ENCODE assay signal across 8 cellular contexts in genomic region chr19:17391371-17392151, GRCh38. TPM values are rescaled to one million over a fixed set of nuclear protein-coding genes. Genes with fewer than 3 reads are reported as not detected.
DNase-seq lines count a peak whose midpoint lies in the region; ATAC-seq, FAIRE-seq and TF ChIP-seq lines count a peak whose summit lies in the region.

No MANE protein-coding gene starts in this region.

- peak overlapping the region; percentile 51 for H3K4me3 ChIP-seq in K562
- peak overlapping the region; percentile 21 to 78 for H3K4me3 ChIP-seq in mucosa of rectum (ENCODE audit: low read length in 2 of 2)

- peak; percentile 63 to 66 for DNase-seq in Kasumi-1 (lab: John Stamatoyannopoulos, UW)
- peak in 2 of 4 experiments; percentile 36 to 44 for DNase-seq in K562 (ENCODE audit: extremely low read depth in 1 of 4, low spot score in 3 of 4)
- DNase-seq in SW480 (ENCODE audit: low spot score): no peak
- DNase-seq in putamen (ENCODE audit: low spot score): no peak

- peaks cover 22 to 37% of the 10 kb centered on the region in 2 experiments for H3K4me1 ChIP-seq in K562 (replicated peaks in 1 of 2; ENCODE audit: control insufficient read depth in 2 of 2, insufficient read depth in 2 of 2, low read length in 2 of 2)
- peaks cover 11 to 13% of the 10 kb centered on the region in 2 donors for H3K4me1 ChIP-seq in mucosa of rectum (ENCODE audit: control insufficient read depth in 2 of 2, insufficient read depth in 2 of 2, low read length in 2 of 2)

- BruUV-seq in K562 (replicated peaks; lab: Mats Ljungman, UMichigan): no TSS peak

- H3K79me2 ChIP-seq in K562 (ENCODE audit: control insufficient read depth, insufficient read depth, low read length): no peaks in the 10 kb centered on the region

- no peaks in the 10 kb centered on the region for H4K20me1 ChIP-seq in K562 (replicated peaks; ENCODE audit: control insufficient read depth, insufficient read depth, low read length)

- in situ Hi-C loops in K562 (cut with MboI): no loop called here

- POLR2A ChIA-PET in K562 (lab: Yijun Ruan, JAX): interaction anchor here (0.5 to 1.0 kb wide), 6 partner anchors 9 to 470 kb away, joined by 3 to 5 read pairs (median 4); no protein-coding TSS in a partner anchor

- H3K27me3 ChIP-seq in K562 (ENCODE audit: control insufficient read depth in 2 of 2, insufficient read depth in 2 of 2, low read length in 2 of 2) (no peaks in the 10 kb centered on the region), mucosa of rectum (ENCODE audit: control insufficient read depth in 2 of 2, insufficient read depth in 2 of 2, low read length in 2 of 2) (peaks cover 7 to 9% of the 10 kb centered on the region in 2 donors)

- H2AFZ ChIP-seq in K562 (ENCODE audit: low read depth, low read length): peak overlapping the region; percentile 83

- WGBS in K562 (ENCODE audit: insufficient coverage, low coverage, missing lambda C conversion rate): 12% methylated on average over 24 of the region's 26 CpGs

- TF ChIP-seq EP300 in K562 (IDR thresholded peaks at IDR 0.05; ENCODE audit: low read length): no peak

- H3K9me3 ChIP-seq in K562 (replicated peaks; ENCODE audit: control insufficient read depth, insufficient read depth, low read depth, low read length): peaks cover 9% of the 10 kb centered on the region
- H3K9me3 ChIP-seq in mucosa of rectum (ENCODE audit: control insufficient read depth in 2 of 2, low read length in 2 of 2): no peaks in the 10 kb centered on the region

- CTCF ChIA-PET in K562 (lab: Yijun Ruan, JAX; ENCODE audit: low intra/inter-chr PET ratio): interaction anchor here (0.6 to 2.0 kb wide), 2 partner anchors 87 to 99 kb away, joined by 3 to 7 read pairs; no protein-coding TSS in a partner anchor

- TF ChIP-seq POLR2A in K562 (conservative IDR thresholded peaks at IDR 0.05): no peak

- intact Hi-C loops in K562 (cut with micrococcal nuclease): no loop called here

- FAIRE-seq in K562 (lab: Jason Lieb, UNC): no peak

- TF ChIP-seq RAD21 in K562 (CRISPR knock-in tag; conservative IDR thresholded peaks at IDR 0.05 in 1 of 2, IDR thresholded peaks at IDR 0.05 in 1 of 2): no peak

- peak overlapping the region; percentile 88 for H3K4me2 ChIP-seq in K562 (ENCODE audit: insufficient read depth, low read length)

- H3K9me1 ChIP-seq in K562 (ENCODE audit: control insufficient read depth, insufficient read depth, low read length): no peaks in the 10 kb centered on the region

- no peak; a peak in 1 of 6 replicates for TF ChIP-seq CTCF in K562 (IDR thresholded peaks at IDR 0.05 in 2 of 3, conservative IDR thresholded peaks at IDR 0.05 in 1 of 3; ENCODE audit: insufficient read depth in 2 of 3, low read depth in 1 of 3, low read length in 3 of 3)

- ATAC-seq in GM18517 (IDR thresholded peaks at IDR 0.05; ENCODE audit: unreplicated experiment) (peak; percentile 23), K562 (0 out of 3 replicates have a peak, but pooled peaks have one; percentile 8), GM18502 (IDR thresholded peaks at IDR 0.05; ENCODE audit: poor library complexity, unreplicated experiment) (no peak), GM19397 (IDR thresholded peaks at IDR 0.05; ENCODE audit: unreplicated experiment) (no peak)

- H3K9ac ChIP-seq in K562 (ENCODE audit: insufficient read depth in 1 of 2, low read depth in 2 of 2, low read length in 2 of 2) (peak overlapping the region in 1 of 2 experiments; percentile 59; a peak in 2 of 4 replicates), mucosa of rectum (ENCODE audit: low read depth in 1 of 2, low read length in 2 of 2) (peak overlapping the region in 1 of 2 donors; percentile 49)

- no peak overlapping the region for H3K27ac ChIP-seq in K562 (ENCODE audit: extremely low read depth, low read depth, low read length)
- H3K27ac ChIP-seq in mucosa of rectum (ENCODE audit: low read depth in 2 of 2, low read length in 2 of 2): peak overlapping the region in 1 of 2 donors; percentile 43

- H3K36me3 ChIP-seq in K562 (ENCODE audit: control insufficient read depth, insufficient read depth, low read length) (0 out of 3 replicates have a peak, but pooled peaks cover 2% of the 10 kb centered on the region), mucosa of rectum (ENCODE audit: control insufficient read depth in 2 of 2, insufficient read depth in 2 of 2, low read length in 2 of 2) (no peaks in the 10 kb centered on the region)

RNA-seq across cellular contexts. Expression of gene CCDC194, which starts 2.4 kb away (rescaled TPM):
- 4.8 and 5.5 TPM in 2 replicates for total RNA-seq in K562 (2011; cell fraction: chromatin; rRNA removed; ENCODE audit: low replicate concordance)
- total RNA-seq in K562 (2011; cell fraction: nucleolus; rRNA removed): 3.3 and 4.0 TPM in 2 replicates
- total RNA-seq in K562 (2011; cell fraction: nucleoplasm; rRNA removed): 4.5 and 6.3 TPM in 2 replicates
- total RNA-seq in K562 (2014; rRNA removed) (0.37 and 1.3 TPM in 2 replicates), K562 (2014; rRNA removed; fragmentation: Illumina TruSeq; extraction: Trizol) (0.18 and 0.22 TPM in 2 replicates), K562 (2015; rRNA removed; fragmentation: Illumina TruSeq; extraction: Trizol) (0.34 and 0.47 TPM in 2 replicates), K562 (2021) (0.31 and 0.76 TPM in 2 replicates)
- polyA plus RNA-seq in K562 (2011; rRNA removed) (0.13 and 0.46 TPM in 2 replicates), K562 (2014; fragmentation: Illumina TruSeq; extraction: Trizol) (0.35 TPM in 1 of 2 replicates, not detected in the other), K562 (2014; fragmentation: Nextera tagmentation; extraction: Ambion mirVana) (not detected), K562 (2014; rRNA removed) (0.43 and 0.72 TPM in 2 replicates)
- polyA plus RNA-seq in K562 (2011; cell fraction: cytosol; rRNA removed): 0.29 TPM in 1 of 2 replicates, not detected in the other
- polyA plus RNA-seq in K562 (2011; cell fraction: nucleus; rRNA removed): 1.4 and 1.7 TPM in 2 replicates
- polyA plus RNA-seq in K562 (2012): 0.31 and 0.60 TPM in 2 replicates
- 0.53 TPM in 1 of 2 replicates, not detected in the other for polyA minus RNA-seq in K562 (2011; rRNA and poly(A)+ RNA removed)
- polyA minus RNA-seq in K562 (2011; cell fraction: cytosol; rRNA and poly(A)+ RNA removed): not detected in 2 replicates
- 0.56 and 1.3 TPM in 2 replicates for polyA minus RNA-seq in K562 (2011; cell fraction: nucleus; rRNA and poly(A)+ RNA removed)

RNA-seq across cellular contexts. Expression of gene BST2, which starts 13.9 kb away (rescaled TPM):
- total RNA-seq in K562 (2011; cell fraction: chromatin; rRNA removed; ENCODE audit: low replicate concordance): 47.5 and 109 TPM in 2 replicates
- total RNA-seq in K562 (2011; cell fraction: nucleolus; rRNA removed): 178 and 201 TPM in 2 replicates
- 126 and 143 TPM in 2 replicates for total RNA-seq in K562 (2011; cell fraction: nucleoplasm; rRNA removed)
- total RNA-seq in K562 (2014; rRNA removed): 186 and 224 TPM in 2 replicates
- total RNA-seq in K562 (2014; rRNA removed; fragmentation: Illumina TruSeq; extraction: Trizol): 54.9 and 64.7 TPM in 2 replicates
- total RNA-seq in K562 (2015; rRNA removed; fragmentation: Illumina TruSeq; extraction: Trizol): 126 and 129 TPM in 2 replicates
- total RNA-seq in K562 (2021): 158 and 163 TPM in 2 replicates
- polyA plus RNA-seq in K562 (2011; rRNA removed): 151 and 194 TPM in 2 replicates
- polyA plus RNA-seq in K562 (2011; cell fraction: cytosol; rRNA removed): 219 and 256 TPM in 2 replicates
- polyA plus RNA-seq in K562 (2011; cell fraction: nucleus; rRNA removed): 71.2 and 82.7 TPM in 2 replicates
- polyA plus RNA-seq in K562 (2012): 232 and 263 TPM in 2 replicates
- polyA plus RNA-seq in K562 (2014; fragmentation: Illumina TruSeq; extraction: Trizol): 135 and 166 TPM in 2 replicates
- 10 to 100 TPM; 11.2 to 69.8 TPM for polyA plus RNA-seq in K562 (2014; fragmentation: Nextera tagmentation; extraction: Ambion mirVana)
- 232 and 241 TPM in 2 replicates for polyA plus RNA-seq in K562 (2014; rRNA removed)
- polyA minus RNA-seq in K562 (2011; rRNA and poly(A)+ RNA removed): 63.4 and 76.9 TPM in 2 replicates
- 39.6 and 74.5 TPM in 2 replicates for polyA minus RNA-seq in K562 (2011; cell fraction: cytosol; rRNA and poly(A)+ RNA removed)
- 19.9 and 44.1 TPM in 2 replicates for polyA minus RNA-seq in K562 (2011; cell fraction: nucleus; rRNA and poly(A)+ RNA removed)

RNA-seq across cellular contexts. Expression of gene PLVAP, which starts 14.4 kb away (rescaled TPM):
- total RNA-seq in K562 (2011; cell fraction: chromatin; rRNA removed; ENCODE audit: low replicate concordance): 0.46 and 1.6 TPM in 2 replicates
- 1.3 and 2.0 TPM in 2 replicates for total RNA-seq in K562 (2011; cell fraction: nucleolus; rRNA removed)
- total RNA-seq in K562 (2011; cell fraction: nucleoplasm; rRNA removed): 1.2 and 2.7 TPM in 2 replicates
- total RNA-seq in K562 (2014; rRNA removed) (0.09 and 0.53 TPM in 2 replicates), K562 (2014; rRNA removed; fragmentation: Illumina TruSeq; extraction: Trizol) (0.10 TPM in 1 of 2 replicates, not detected in the other), K562 (2015; rRNA removed; fragmentation: Illumina TruSeq; extraction: Trizol) (not detected in 2 replicates), K562 (2021) (0.75 and 0.81 TPM in 2 replicates)
- polyA plus RNA-seq in K562 (2011; rRNA removed) (0.49 and 0.70 TPM in 2 replicates), K562 (2014; fragmentation: Illumina TruSeq; extraction: Trizol) (0.51 and 0.84 TPM in 2 replicates), K562 (2014; fragmentation: Nextera tagmentation; extraction: Ambion mirVana) (not detected), K562 (2014; rRNA removed) (0.31 and 0.84 TPM in 2 replicates)
- polyA plus RNA-seq in K562 (2011; cell fraction: cytosol; rRNA removed): 0.53 and 1.9 TPM in 2 replicates
- polyA plus RNA-seq in K562 (2011; cell fraction: nucleus; rRNA removed): 0.67 and 1.1 TPM in 2 replicates
- 0.12 and 0.57 TPM in 2 replicates for polyA plus RNA-seq in K562 (2012)
- 0.78 and 2.1 TPM in 2 replicates for polyA minus RNA-seq in K562 (2011; rRNA and poly(A)+ RNA removed)
- polyA minus RNA-seq in K562 (2011; cell fraction: cytosol; rRNA and poly(A)+ RNA removed): 0.67 TPM in 1 of 2 replicates, not detected in the other
- polyA minus RNA-seq in K562 (2011; cell fraction: nucleus; rRNA and poly(A)+ RNA removed): 0.27 and 0.33 TPM in 2 replicates

RNA-seq across cellular contexts. Expression of gene MVB12A, which starts 28.3 kb away (rescaled TPM):
- total RNA-seq in K562 (2011; cell fraction: chromatin; rRNA removed; ENCODE audit: low replicate concordance): 25.5 and 71.2 TPM in 2 replicates
- total RNA-seq in K562 (2011; cell fraction: nucleolus; rRNA removed): 47.4 and 53.0 TPM in 2 replicates
- 44.1 and 57.1 TPM in 2 replicates for total RNA-seq in K562 (2011; cell fraction: nucleoplasm; rRNA removed)
- total RNA-seq in K562 (2014; rRNA removed): 43.0 and 45.3 TPM in 2 replicates
- total RNA-seq in K562 (2014; rRNA removed; fragmentation: Illumina TruSeq; extraction: Trizol): 7.1 and 10.0 TPM in 2 replicates
- 21.1 and 22.8 TPM in 2 replicates for total RNA-seq in K562 (2015; rRNA removed; fragmentation: Illumina TruSeq; extraction: Trizol)
- total RNA-seq in K562 (2021): 46.2 and 46.9 TPM in 2 replicates
- 22.4 and 28.1 TPM in 2 replicates for polyA plus RNA-seq in K562 (2011; rRNA removed)
- 36.6 and 75.2 TPM in 2 replicates for polyA plus RNA-seq in K562 (2011; cell fraction: cytosol; rRNA removed)
- 33.1 and 48.1 TPM in 2 replicates for polyA plus RNA-seq in K562 (2011; cell fraction: nucleus; rRNA removed)
- polyA plus RNA-seq in K562 (2012): 26.7 and 60.7 TPM in 2 replicates
- polyA plus RNA-seq in K562 (2014; fragmentation: Illumina TruSeq; extraction: Trizol): 22.5 and 34.3 TPM in 2 replicates
- 1 to 10 TPM; 1.2 to 1.7 TPM for polyA plus RNA-seq in K562 (2014; fragmentation: Nextera tagmentation; extraction: Ambion mirVana)
- polyA plus RNA-seq in K562 (2014; rRNA removed): 39.7 and 42.5 TPM in 2 replicates
- 6.1 and 9.0 TPM in 2 replicates for polyA minus RNA-seq in K562 (2011; rRNA and poly(A)+ RNA removed)
- 10.4 and 19.3 TPM in 2 replicates for polyA minus RNA-seq in K562 (2011; cell fraction: cytosol; rRNA and poly(A)+ RNA removed)
- polyA minus RNA-seq in K562 (2011; cell fraction: nucleus; rRNA and poly(A)+ RNA removed): 15.6 and 16.1 TPM in 2 replicates

RNA-seq across cellular contexts. Expression of gene GTPBP3, which starts 54.2 kb away (rescaled TPM):
- 83.2 and 239 TPM in 2 replicates for total RNA-seq in K562 (2011; cell fraction: chromatin; rRNA removed; ENCODE audit: low replicate concordance)
- 206 and 242 TPM in 2 replicates for total RNA-seq in K562 (2011; cell fraction: nucleolus; rRNA removed)
- total RNA-seq in K562 (2011; cell fraction: nucleoplasm; rRNA removed): 112 and 116 TPM in 2 replicates
- 110 and 138 TPM in 2 replicates for total RNA-seq in K562 (2014; rRNA removed)
- 9.8 and 13.5 TPM in 2 replicates for total RNA-seq in K562 (2014; rRNA removed; fragmentation: Illumina TruSeq; extraction: Trizol)
- total RNA-seq in K562 (2015; rRNA removed; fragmentation: Illumina TruSeq; extraction: Trizol): 28.7 and 32.9 TPM in 2 replicates
- total RNA-seq in K562 (2021): 107 and 110 TPM in 2 replicates
- polyA plus RNA-seq in K562 (2011; rRNA removed): 22.6 and 38.0 TPM in 2 replicates
- 38.5 and 83.5 TPM in 2 replicates for polyA plus RNA-seq in K562 (2011; cell fraction: cytosol; rRNA removed)
- polyA plus RNA-seq in K562 (2011; cell fraction: nucleus; rRNA removed): 111 and 166 TPM in 2 replicates
- 45.8 and 50.2 TPM in 2 replicates for polyA plus RNA-seq in K562 (2012)
- 19.0 and 35.4 TPM in 2 replicates for polyA plus RNA-seq in K562 (2014; fragmentation: Illumina TruSeq; extraction: Trizol)
- polyA plus RNA-seq in K562 (2014; fragmentation: Nextera tagmentation; extraction: Ambion mirVana): 1 to 10 TPM; 4.9 to 5.6 TPM
- 124 and 143 TPM in 2 replicates for polyA plus RNA-seq in K562 (2014; rRNA removed)
- polyA minus RNA-seq in K562 (2011; rRNA and poly(A)+ RNA removed): 9.1 and 9.9 TPM in 2 replicates
- polyA minus RNA-seq in K562 (2011; cell fraction: cytosol; rRNA and poly(A)+ RNA removed): 23.5 and 50.0 TPM in 2 replicates
- polyA minus RNA-seq in K562 (2011; cell fraction: nucleus; rRNA and poly(A)+ RNA removed): 92.0 and 97.6 TPM in 2 replicates

Comparison
In these comparisons a context has a peak if more than half of its experiments do, and no peak if none do; other contexts are left out.
1. ATAC-seq: peak in GM18517 (single experiment) and K562 (single experiment); none in GM18502 (single experiment) and GM19397 (single experiment).
2. DNase-seq: peak in Kasumi-1 (2 of 2); none in SW480 (single experiment) and putamen (single experiment).